11 cellular contexts compared by ENCODE assay signal in genomic region chr16:57383276-57384247, GRCh38. TPM values are rescaled to one million over a fixed set of nuclear protein-coding genes. Genes with fewer than 3 reads are reported as not detected.
A peak's percentile ranks its signal among the peaks of the same experiment; 100 is the strongest.
DNase-seq lines count a peak whose midpoint lies in the region; ATAC-seq and TF ChIP-seq lines count a peak whose summit lies in the region.
"Had no signal": no experiment of that assay in that cellular context is flagged by ENCODE, and none has a peak within 500 bp of the region (broad histone marks: within the 10 kb centered on the region; RNA-seq: fewer than 3 reads in every experiment).

No MANE protein-coding gene starts in this region.

- H3K27ac ChIP-seq in substantia nigra (ENCODE audit: low read depth, low read length, poor library complexity, severe bottlenecking): peak overlapping the region; percentile 21

- peak overlapping the region; percentile 1 for H3K4me3 Mint-ChIP-seq in activated B cell treated with CpG ODN at 0.5 μM for 24 hours

- peak; percentile 3 for DNase-seq in NCI-H82 (lab: John Stamatoyannopoulos, UW)
- no peak for DNase-seq in NCI-H82 treated with DMSO at 0.1 percent for 48 hours (lab: John Stamatoyannopoulos, UW; ENCODE audit: unreplicated experiment)
- DNase-seq in activated B cell treated with CpG ODN at 0.5 μM for 24 hours: no peak
- peak; percentile 51 for DNase-seq in hepatic stellate cell (ENCODE audit: low spot score)
- peak in 4 of 49 donors; percentile 19 to 37 (median 29) for DNase-seq in substantia nigra (lab: John Stamatoyannopoulos, UW)
- DNase-seq in NCI-H1417 treated with DMSO at 0.1 percent for 48 hours (lab: John Stamatoyannopoulos, UW): no peak
- DNase-seq: 8988T, NCI-H2081 had no signal

- no peak for ATAC-seq in activated B cell treated with CpG ODN at 0.5 μM for 24 hours (ENCODE audit: low read depth)
- no peak for ATAC-seq in GM19397 (IDR thresholded peaks at IDR 0.05; ENCODE audit: unreplicated experiment)
- ATAC-seq in HG03457 (IDR thresholded peaks at IDR 0.05; ENCODE audit: unreplicated experiment): no peak

- peak overlapping the region; percentile 84 for H3K27ac Mint-ChIP-seq in activated B cell treated with CpG ODN at 0.5 μM for 24 hours

- TF ChIP-seq CTCF in activated B cell treated with CpG ODN at 0.5 μM for 24 hours (IDR thresholded peaks at IDR 0.05): no peak

- POLR2A ChIA-PET in activated B cell treated with CpG ODN at 0.5 μM for 24 hours (lab: Charles Lee): interaction anchor here (1.1 to 1.6 kb wide), 2 partner anchors 30 to 33 kb away, joined by 7 to 10 read pairs; no protein-coding TSS in a partner anchor

- H3K27me3 Mint-ChIP-seq in activated B cell treated with CpG ODN at 0.5 μM for 24 hours: no peaks in the 10 kb centered on the region

- intact Hi-C loops in activated B cell treated with CpG ODN at 0.5 μM for 24 hours (cut with micrococcal nuclease): loop anchor here (1.0 kb wide), 1 partner anchor 30 kb away; no protein-coding TSS in a partner anchor

- H3K9me3 Mint-ChIP-seq in activated B cell treated with CpG ODN at 0.5 μM for 24 hours: no peaks in the 10 kb centered on the region

- H3K4me1 Mint-ChIP-seq in activated B cell treated with CpG ODN at 0.5 μM for 24 hours: peaks cover 70% of the 10 kb centered on the region

- CTCF ChIA-PET in activated B cell treated with CpG ODN at 0.5 μM for 24 hours (lab: Charles Lee): no interaction called here

- H3K36me3 Mint-ChIP-seq in activated B cell treated with CpG ODN at 0.5 μM for 24 hours (ENCODE audit: low read depth): no peaks in the 10 kb centered on the region

RNA-seq across cellular contexts. Expression of gene CX3CL1, which starts 11.3 kb away (rescaled TPM):
- total RNA-seq in activated B cell treated with CpG ODN at 0.5 μM for 24 hours: 0.27 and 0.31 TPM in 2 replicates
- total RNA-seq: T-helper 1 cell treated with Interleukin-12 subunit alpha and Interleukin-12 subunit beta and Interleukin-4 antibody, amounts not matched to agents 30 ng/mL and 1 ng/mL, for 36 hours had no signal

RNA-seq across cellular contexts. Expression of gene CCL17, which starts 21.0 kb away (rescaled TPM):
- 6.7 and 7.0 TPM in 2 replicates for total RNA-seq in activated B cell treated with CpG ODN at 0.5 μM for 24 hours

RNA-seq across cellular contexts. Expression of gene CCL22, which starts 25.0 kb away (rescaled TPM):
- 276 and 288 TPM in 2 replicates for total RNA-seq in activated B cell treated with CpG ODN at 0.5 μM for 24 hours

Comparison
In these comparisons a context has a peak if more than half of its experiments do, and no peak if none do; other contexts are left out.
1. DNase-seq: peak in NCI-H82 (single experiment) and hepatic stellate cell (single experiment); none in NCI-H82 treated with DMSO at 0.1 percent for 48 hours (single experiment), activated B cell treated with CpG ODN at 0.5 μM for 24 hours (single experiment) and NCI-H1417 treated with DMSO at 0.1 percent for 48 hours (single experiment).